25 cellular contexts compared by ENCODE assay signal in the genomic region with DNA sequence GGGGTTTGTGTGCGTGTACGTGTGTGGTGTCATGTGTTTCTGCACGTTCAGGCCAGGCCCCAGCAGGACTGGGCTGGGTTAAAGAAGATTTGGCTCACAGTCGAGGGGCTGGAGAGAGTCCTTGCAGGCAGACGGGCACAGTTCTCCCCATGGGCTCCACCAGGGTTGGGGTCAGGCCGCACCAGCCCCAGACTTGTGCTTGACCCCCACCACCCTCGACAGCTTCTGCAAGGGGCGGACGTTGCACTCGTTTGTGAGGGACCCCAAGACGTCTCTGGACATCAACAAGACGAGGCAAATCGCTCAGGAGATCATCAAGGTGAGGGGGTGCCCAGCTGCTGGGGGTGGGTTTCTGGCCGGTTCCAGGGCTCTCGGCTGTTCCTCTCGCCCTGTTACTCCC.
"Had no signal": no experiment of that assay in that cellular context is flagged by ENCODE, and none has a peak within 500 bp of the region (broad histone marks: within the 10 kb centered on the region; RNA-seq: fewer than 3 reads in every experiment).

No MANE protein-coding gene starts in this region.

- H3K27ac Mint-ChIP-seq: activated CD4-positive, alpha-beta memory T cell treated with anti-CD3 and anti-CD28 coated beads for 36 hours; activated CD4-positive, alpha-beta T cell treated with anti-CD3 and anti-CD28 coated beads, Interleukin-2, amount 10 ng/mL, durations not matched to agents 7 days and 5 days; activated naive CD4-positive, alpha-beta T cell treated with anti-CD3 and anti-CD28 coated beads, Interleukin-2, amount 50 U/mL, for 24 hours; activated T-cell treated with anti-CD3 and anti-CD28 coated beads, Interleukin-2, amount 50 U/mL, for 72 hours; T-helper 2 cell treated with Interferon-gamma antibody and Interleukin-4, amounts not matched to agents 5 μg/mL and 100 μg/mL, for 36 hours had no signal

- H3K9ac ChIP-seq: SK-N-SH had no signal

- H3K4me3 Mint-ChIP-seq: activated CD4-positive, alpha-beta memory T cell treated with anti-CD3 and anti-CD28 coated beads for 36 hours; activated CD4-positive, alpha-beta T cell treated with anti-CD3 and anti-CD28 coated beads, Interleukin-2, amount 10 ng/mL, durations not matched to agents 7 days and 5 days; activated naive CD4-positive, alpha-beta T cell treated with anti-CD3 and anti-CD28 coated beads, Interleukin-2, amount 50 U/mL, for 24 hours; activated T-cell treated with anti-CD3 and anti-CD28 coated beads, Interleukin-2, amount 50 U/mL, for 72 hours; activated T-helper 17 cell treated with anti-CD3 and anti-CD28 coated beads, Interleukin-2, amount 50 U/mL, for 72 hours; T-helper 1 cell treated with Interleukin-12 subunit alpha and Interleukin-12 subunit beta and Interleukin-4 antibody, amounts not matched to agents 30 μg/mL and 1 μg/mL, for 36 hours; T-helper 2 cell treated with Interferon-gamma antibody and Interleukin-4, amounts not matched to agents 5 μg/mL and 100 μg/mL, for 36 hours had no signal

- FAIRE-seq: TTC549 had no signal

- H3K27me3 Mint-ChIP-seq: activated CD4-positive, alpha-beta memory T cell treated with anti-CD3 and anti-CD28 coated beads for 36 hours; activated CD4-positive, alpha-beta T cell treated with anti-CD3 and anti-CD28 coated beads, Interleukin-2, amount 10 ng/mL, durations not matched to agents 7 days and 5 days; activated naive CD4-positive, alpha-beta T cell treated with anti-CD3 and anti-CD28 coated beads, Interleukin-2, amount 50 U/mL, for 24 hours; activated T-helper 17 cell treated with anti-CD3 and anti-CD28 coated beads, Interleukin-2, amount 50 U/mL, for 72 hours had no signal

- H3K9me3 ChIP-seq: SJSA1, SK-N-SH had no signal

- DNase-seq: activated CD4-positive, alpha-beta T cell treated with anti-CD3 and anti-CD28 coated beads, Interleukin-2, amount 10 ng/mL, durations not matched to agents 7 days and 5 days; activated CD8-positive, alpha-beta memory T cell treated with anti-CD3 and anti-CD28 coated beads, Interleukin-2, amount 50 U/mL, for 4 hours; activated gamma-delta T cell; activated naive CD4-positive, alpha-beta T cell treated with Interleukin-2 at 50 U/mL for 16 hours; activated T-cell treated with anti-CD3 and anti-CD28 coated beads for 4 hours; activated T-cell treated with anti-CD3 and anti-CD28 coated beads, Interleukin-2, amount 50 U/mL, for 72 hours; anterior cingulate cortex; brain microvascular endothelial cell; central memory CD4-positive, alpha-beta T cell; NCI-H1048; NCI-H1436 treated with DMSO at 0.1 percent for 48 hours; NCI-H1694 treated with DMSO at 0.1 percent for 48 hours; NCI-H2029; NCI-H345; NCI-H524 treated with DMSO at 0.1 percent for 48 hours; SHP77 treated with DMSO at 0.1 percent for 48 hours; SK-N-SH had no signal

- H3K27me3 ChIP-seq: brain microvascular endothelial cell, SJSA1 had no signal

- H3K27ac ChIP-seq: brain microvascular endothelial cell, SJSA1 had no signal

- H3K4me3 ChIP-seq: SJSA1 had no signal

- H3K4me1 ChIP-seq: SJSA1 had no signal

- H3K9me3 Mint-ChIP-seq: activated CD4-positive, alpha-beta memory T cell treated with anti-CD3 and anti-CD28 coated beads for 36 hours; activated CD4-positive, alpha-beta T cell treated with anti-CD3 and anti-CD28 coated beads, Interleukin-2, amount 10 ng/mL, durations not matched to agents 7 days and 5 days; activated naive CD4-positive, alpha-beta T cell treated with anti-CD3 and anti-CD28 coated beads, Interleukin-2, amount 50 U/mL, for 24 hours; activated T-cell treated with anti-CD3 and anti-CD28 coated beads, Interleukin-2, amount 50 U/mL, for 72 hours; activated T-helper 17 cell treated with anti-CD3 and anti-CD28 coated beads, Interleukin-2, amount 50 U/mL, for 72 hours; T-helper 1 cell treated with Interleukin-12 subunit alpha and Interleukin-12 subunit beta and Interleukin-4 antibody, amounts not matched to agents 30 μg/mL and 1 μg/mL, for 36 hours; T-helper 2 cell treated with Interferon-gamma antibody and Interleukin-4, amounts not matched to agents 5 μg/mL and 100 μg/mL, for 36 hours had no signal

- ATAC-seq: Panc1 had no signal

- H3K4me2 ChIP-seq: SK-N-SH had no signal
